Comparison of ENCODE assay signal across 8 cellular contexts in the genomic region with DNA sequence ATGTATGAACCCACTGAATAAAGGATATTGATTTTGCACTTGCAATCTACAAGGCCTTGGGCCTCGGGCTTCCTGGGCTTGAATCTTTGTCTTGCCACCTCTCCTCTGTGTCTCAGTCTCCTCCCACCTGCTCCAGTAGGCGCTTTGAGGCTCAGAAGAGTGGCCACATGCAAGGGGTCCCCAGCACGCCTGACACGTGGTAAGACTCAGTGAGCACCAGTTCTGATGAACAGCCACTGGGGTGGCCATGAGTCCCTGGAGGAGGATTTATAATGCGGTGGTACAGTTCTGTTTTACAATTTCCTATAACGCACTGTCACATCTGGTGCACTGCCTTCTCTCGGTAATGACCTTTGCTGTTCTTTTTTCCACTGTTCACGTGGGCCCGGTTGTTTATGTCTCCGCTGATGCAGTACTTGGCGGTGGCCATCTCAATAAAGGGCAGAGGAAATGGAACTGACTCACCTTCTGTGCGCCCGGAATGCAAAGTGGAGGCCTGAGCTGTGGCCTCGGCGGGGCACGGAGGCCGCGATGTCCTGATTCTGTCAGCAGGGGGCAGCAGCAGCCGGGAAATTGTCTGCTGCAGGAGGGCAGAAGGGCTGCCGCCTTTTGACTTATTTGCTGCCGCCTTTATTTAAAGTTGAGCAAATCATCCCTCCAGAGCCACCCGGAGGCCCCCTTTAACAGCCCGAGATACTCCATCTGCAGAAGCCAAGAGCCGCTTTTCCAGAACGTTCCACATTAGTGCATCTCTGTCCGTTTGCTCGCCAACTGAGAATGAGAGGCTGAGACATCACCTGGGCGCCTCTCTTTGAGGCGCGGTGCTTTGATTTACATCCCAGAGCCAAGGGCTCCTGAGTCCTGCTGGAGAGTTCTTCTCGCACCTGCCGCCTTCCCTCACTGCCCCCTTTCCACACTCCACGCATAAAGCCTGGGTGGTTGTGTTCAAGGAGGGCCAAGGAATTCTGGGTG. TPM values are rescaled to one million over a fixed set of nuclear protein-coding genes. Genes with fewer than 3 reads are reported as not detected.
A peak's percentile ranks its signal among the peaks of the same experiment; 100 is the strongest.
DNase-seq lines count a peak whose midpoint lies in the region; ATAC-seq and TF ChIP-seq lines count a peak whose summit lies in the region.

No MANE protein-coding gene starts in this region.

- peak overlapping the region; percentile 76 to 90 (median 89) for H3K27ac Mint-ChIP-seq in CD4-positive, CD25-positive, alpha-beta regulatory T cell
- peak overlapping the region; percentile 58 for H3K27ac Mint-ChIP-seq in T-helper 2 cell treated with Interferon-gamma antibody and Interleukin-4, amounts not matched to agents 5 μg/mL and 100 μg/mL, for 36 hours

- peak; percentile 92 for TF ChIP-seq CTCF in GM20000 (IDR thresholded peaks at IDR 0.05; ENCODE audit: extremely low read depth, missing control alignments)

- no peaks in the 10 kb centered on the region for H3K36me3 ChIP-seq in CD4-positive, CD25-positive, alpha-beta regulatory T cell (ENCODE audit: control insufficient read depth, insufficient read depth, low read length)
- no peaks in the 10 kb centered on the region for H3K36me3 ChIP-seq in aorta (ENCODE audit: control insufficient read depth in 1 of 2, insufficient read depth in 2 of 2, low read length in 1 of 2)

- H3K27me3 ChIP-seq in CD4-positive, CD25-positive, alpha-beta regulatory T cell (ENCODE audit: control insufficient read depth, insufficient read depth, low read length): no peaks in the 10 kb centered on the region
- no peaks in the 10 kb centered on the region for H3K27me3 ChIP-seq in right cardiac atrium (ENCODE audit: control insufficient read depth, insufficient read depth)
- H3K27me3 ChIP-seq in aorta (ENCODE audit: control insufficient read depth in 1 of 2, insufficient read depth in 2 of 2, low read length in 1 of 2): no peaks in the 10 kb centered on the region

- H3K9me3 Mint-ChIP-seq in CD4-positive, CD25-positive, alpha-beta regulatory T cell: no peaks in the 10 kb centered on the region
- H3K9me3 Mint-ChIP-seq in T-helper 2 cell treated with Interferon-gamma antibody and Interleukin-4, amounts not matched to agents 5 μg/mL and 100 μg/mL, for 36 hours: no peaks in the 10 kb centered on the region

- H3K4me3 Mint-ChIP-seq in CD4-positive, CD25-positive, alpha-beta regulatory T cell: peak overlapping the region in 1 of 4 donors; percentile 4
- peak overlapping the region; percentile 9 for H3K4me3 Mint-ChIP-seq in T-helper 2 cell treated with Interferon-gamma antibody and Interleukin-4, amounts not matched to agents 5 μg/mL and 100 μg/mL, for 36 hours

- H3K27me3 Mint-ChIP-seq in CD4-positive, CD25-positive, alpha-beta regulatory T cell: peaks cover 15% of the 10 kb centered on the region
- no peaks in the 10 kb centered on the region for H3K27me3 Mint-ChIP-seq in T-helper 2 cell treated with Interferon-gamma antibody and Interleukin-4, amounts not matched to agents 5 μg/mL and 100 μg/mL, for 36 hours (ENCODE audit: low read depth)

- H3K9me3 ChIP-seq in CD4-positive, CD25-positive, alpha-beta regulatory T cell (ENCODE audit: control insufficient read depth in 2 of 2, low read length in 2 of 2): no peaks in the 10 kb centered on the region
- no peaks in the 10 kb centered on the region for H3K9me3 ChIP-seq in right cardiac atrium (ENCODE audit: control insufficient read depth, low read length)
- H3K9me3 ChIP-seq in aorta (ENCODE audit: control insufficient read depth, low read length): no peaks in the 10 kb centered on the region

- peaks cover 0 to 28% (median 9%) of the 10 kb centered on the region in 4 donors for H3K4me1 Mint-ChIP-seq in CD4-positive, CD25-positive, alpha-beta regulatory T cell
- peaks cover 20% of the 10 kb centered on the region for H3K4me1 Mint-ChIP-seq in T-helper 2 cell treated with Interferon-gamma antibody and Interleukin-4, amounts not matched to agents 5 μg/mL and 100 μg/mL, for 36 hours (ENCODE audit: low read depth)

- WGBS in right cardiac atrium: 22% methylated on average over 33 of the region's 33 CpGs
- WGBS in aorta, 2 donors: 19 to 22% methylated on average over 33 of the region's 33 CpGs

- H3K36me3 Mint-ChIP-seq in CD4-positive, CD25-positive, alpha-beta regulatory T cell: no peaks in the 10 kb centered on the region
- no peaks in the 10 kb centered on the region for H3K36me3 Mint-ChIP-seq in T-helper 2 cell treated with Interferon-gamma antibody and Interleukin-4, amounts not matched to agents 5 μg/mL and 100 μg/mL, for 36 hours (ENCODE audit: low read depth)

- DNase-seq in CD4-positive, CD25-positive, alpha-beta regulatory T cell: peak; percentile 72 to 91 (median 85)
- DNase-seq in GM20000 (ENCODE audit: low spot score) (peak; percentile 85), M059J (ENCODE audit: low read depth) (peak; percentile 89), amniotic stem cell (lab: John Stamatoyannopoulos, UW) (peak; percentile 65), right cardiac atrium (peak; percentile 77 to 90 (median 90)), renal cortical epithelial cell (ENCODE audit: low read depth) (peak; percentile 78), aorta (peak; percentile 88 to 93)
- peak; percentile 90 for DNase-seq in T-helper 2 cell treated with Interferon-gamma antibody and Interleukin-4, amounts not matched to agents 5 μg/mL and 100 μg/mL, for 36 hours (ENCODE audit: low spot score)

- peaks cover 12% of the 10 kb centered on the region for H3K4me1 ChIP-seq in CD4-positive, CD25-positive, alpha-beta regulatory T cell (ENCODE audit: control insufficient read depth, insufficient read depth, low read length, poor library complexity, severe bottlenecking)
- H3K4me1 ChIP-seq in right cardiac atrium (ENCODE audit: control insufficient read depth, insufficient read depth, low read length) (no peaks in the 10 kb centered on the region), aorta (ENCODE audit: control insufficient read depth in 1 of 2, insufficient read depth in 2 of 2, low read length in 2 of 2) (no peaks in the 10 kb centered on the region)

- peak overlapping the region; percentile 34 for H3K27ac ChIP-seq in CD4-positive, CD25-positive, alpha-beta regulatory T cell (ENCODE audit: insufficient read depth, low read length, poor library complexity, severe bottlenecking)
- no peak overlapping the region for H3K27ac ChIP-seq in right cardiac atrium (ENCODE audit: low read length)
- no peak overlapping the region for H3K27ac ChIP-seq in aorta (ENCODE audit: low read depth in 1 of 2, low read length in 2 of 2)

- intact Hi-C loops in right cardiac atrium (cut with DNase I) (loop anchor here in 3 of 4 donors (5.0 to 10.0 kb wide), 3 partner anchors 75 to 195 kb away; no protein-coding TSS in a partner anchor), aorta (cut with DNase I) (loop anchor here (2.0 to 5.0 kb wide), 2 partner anchors 75 to 195 kb away; no protein-coding TSS in a partner anchor)

- ATAC-seq in CD4-positive, CD25-positive, alpha-beta regulatory T cell (ENCODE audit: low read depth in 2 of 2): peak; percentile 95 to 97
- ATAC-seq in right cardiac atrium (peak; percentile 76 to 94), aorta (ENCODE audit: low FRiP score) (peak; percentile 89)

- H3K4me3 ChIP-seq in CD4-positive, CD25-positive, alpha-beta regulatory T cell (ENCODE audit: low read depth, low read length): no peak overlapping the region
- H3K4me3 ChIP-seq in right cardiac atrium (ENCODE audit: low read length) (no peak overlapping the region), aorta (ENCODE audit: low read length in 2 of 2) (no peak overlapping the region)

RNA-seq across cellular contexts. Expression of a gene that starts 6.0 kb away (rescaled TPM):
- 20.8 TPM for total RNA-seq in CD4-positive, CD25-positive, alpha-beta regulatory T cell
- polyA plus RNA-seq in CD4-positive, CD25-positive, alpha-beta regulatory T cell: 10 to 100 TPM; 12.0 to 20.3 (median 15.5) TPM
- total RNA-seq in M059J (2014; rRNA removed; shearing (Covaris generic)): 14.9 and 19.7 TPM in 2 replicates
- total RNA-seq in right cardiac atrium: 10 to 100 TPM; 24.1 to 37.6 (median 32.3) TPM
- 32.5 TPM for polyA plus RNA-seq in right cardiac atrium
- 10.3 and 12.2 TPM in 2 replicates for total RNA-seq in renal cortical epithelial cell
- 10 to 100 TPM; 16.1 to 27.4 TPM for total RNA-seq in aorta
- polyA plus RNA-seq in aorta: 10 to 100 TPM in 1 of 2 donors, 1 to 10 TPM in 1; 9.5 to 23.3 TPM

RNA-seq across cellular contexts. Expression of a gene that starts 34.9 kb away (rescaled TPM):
- total RNA-seq in CD4-positive, CD25-positive, alpha-beta regulatory T cell: not detected
- not detected for polyA plus RNA-seq in CD4-positive, CD25-positive, alpha-beta regulatory T cell
- not detected in 2 replicates for total RNA-seq in M059J (2014; rRNA removed; shearing (Covaris generic))
- total RNA-seq in right cardiac atrium (not detected), renal cortical epithelial cell (not detected in 2 replicates), aorta (not detected)
- polyA plus RNA-seq in right cardiac atrium (not detected), aorta (not detected)
